8 cellular contexts compared by ENCODE assay signal in the genomic region with DNA sequence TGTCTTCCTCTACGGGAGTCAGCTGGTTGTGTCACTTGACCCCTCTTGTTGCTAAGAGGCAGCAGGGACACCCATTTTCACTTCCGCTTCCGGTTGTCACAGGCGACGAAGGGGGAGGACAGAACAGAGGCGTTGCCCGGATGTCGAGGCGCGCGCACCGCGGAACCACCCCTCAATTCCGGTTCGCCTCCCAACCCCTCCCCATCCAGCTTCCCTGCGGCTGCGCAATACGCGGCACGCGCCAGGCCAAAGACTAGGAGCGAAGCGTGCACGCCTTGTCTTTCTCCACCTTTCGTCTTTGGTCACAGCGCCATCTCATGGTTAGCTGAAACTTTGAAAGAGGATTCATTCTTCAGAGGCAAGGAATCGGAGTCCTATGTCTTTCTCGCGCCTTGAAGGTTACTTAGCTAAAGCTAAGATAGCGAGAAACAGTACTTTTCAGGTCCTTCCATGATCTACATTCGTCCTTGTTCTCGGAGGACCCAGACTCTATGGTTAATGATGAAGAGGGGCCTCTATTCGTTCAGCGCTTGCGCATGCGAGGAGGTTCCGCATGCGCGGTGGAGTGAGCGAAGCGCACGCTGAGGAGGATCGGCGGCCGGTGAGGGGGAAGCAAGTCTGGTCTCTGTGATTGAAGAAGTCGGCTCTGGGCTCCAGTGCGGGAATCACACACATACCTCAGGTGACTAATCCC. TPM values are rescaled to one million over a fixed set of nuclear protein-coding genes. Genes with fewer than 3 reads are reported as not detected.
A peak's percentile ranks its signal among the peaks of the same experiment; 100 is the strongest.
DNase-seq lines count a peak whose midpoint lies in the region; ATAC-seq, FAIRE-seq and TF ChIP-seq lines count a peak whose summit lies in the region.

A gene (minus strand): TSS at position 30 of the 694 bp plus-strand sequence. CDS start 106 bp downstream, outside the sequence.
A gene (plus strand): TSS at position 554 of the 694 bp plus-strand sequence. CDS start 4,440 bp downstream, outside the sequence.

- peak within 1 kb of the TSS; percentile 98 for H3K4me3 ChIP-seq in BE2C (ENCODE audit: low read depth, low read length)

- ATAC-seq in HG03442 (IDR thresholded peaks at IDR 0.05; ENCODE audit: unreplicated experiment) = peak; percentile 86

- no peaks in the 10 kb centered on the region for H3K4me1 ChIP-seq in BE2C

- H3K27me3 ChIP-seq in BE2C = no peaks in the 10 kb centered on the region

- FAIRE-seq in colon (lab: Jason Lieb, UNC) = peak; percentile 75

- DNase-seq in BE2C (peak; percentile 99), NCI-H524 (lab: John Stamatoyannopoulos, UW) (peak; percentile 100), kidney tubule cell (ENCODE audit: low spot score) (peak; percentile 99)
- peak; percentile 99 for DNase-seq in activated CD4-positive, alpha-beta T cell treated with anti-CD3 and anti-CD28 coated beads for 4 hours
- peak; percentile 97 to 98 for DNase-seq in stimulated activated CD4-positive, alpha-beta T cell treated with anti-CD3 and anti-CD28 coated beads, Interleukin-1b, Interleukin-23, amount 100 ng/mL, for 4 hours (ENCODE audit: low read depth in 2 of 2)

- TF ChIP-seq POLR2A in GM19193 (IDR thresholded peaks at IDR 0.05; ENCODE audit: extremely low read depth, insufficient read depth, insufficient read length) = peak; percentile 91

- peak; percentile 97 for TF ChIP-seq CTCF in BE2C (IDR thresholded peaks at IDR 0.05; ENCODE audit: low read depth, low read length)

- H3K36me3 ChIP-seq in BE2C = peaks cover 10% of the 10 kb centered on the region

- no peaks in the 10 kb centered on the region for H3K9me3 ChIP-seq in BE2C

RNA-seq across cellular contexts. Expression of the first gene that starts in this region (rescaled TPM):
- polyA plus RNA-seq in BE2C (2012; ENCODE audit: insufficient read depth, insufficient read length, low read depth) = 135 TPM

RNA-seq across cellular contexts. Expression of the second gene that starts in this region (rescaled TPM):
- polyA plus RNA-seq in BE2C (2012; ENCODE audit: insufficient read depth, insufficient read length, low read depth) = 248 TPM

Comparison
In these comparisons a context has a peak if more than half of its experiments do, and no peak if none do; other contexts are left out.
1. Peak in every context shown above with its lines: DNase-seq, ATAC-seq and H3K4me3 ChIP-seq.